1 cellular context compared by ENCODE assay signal in genomic region chr14:100376751-100377171, GRCh38.
TF ChIP-seq lines count a peak whose summit lies in the region.

No MANE protein-coding gene starts in this region.

TF ChIP-seq in K562, 482 proteins besides CTCF, POLR2A, EP300 and RAD21:
- TF ChIP-seq POLR2G (IDR thresholded peaks at IDR 0.05; ENCODE audit: low read depth, low read length) (no peak), ZBTB5 (IDR thresholded peaks at IDR 0.05) (no peak), TEAD1 (CRISPR knock-in tag; IDR thresholded peaks at IDR 0.05) (peak in 1 of 2 experiments; percentile 80; a peak in 1 of 4 replicates), PML (IDR thresholded peaks at IDR 0.05; ENCODE audit: low read length) (0 out of 2 replicates have a peak, but pooled peaks have one; percentile 2), CHD2 (IDR thresholded peaks at IDR 0.05; ENCODE audit: low read depth, low read length) (no peak), CBX3 (IDR thresholded peaks at IDR 0.05; ENCODE audit: borderline replicate concordance in 1 of 2, low read length in 2 of 2) (no peak)
